8 cellular contexts compared by ENCODE assay signal in genomic region chr6:30344868-30345671, GRCh38. TPM values are rescaled to one million over a fixed set of nuclear protein-coding genes. Genes with fewer than 3 reads are reported as not detected.
DNase-seq lines count a peak whose midpoint lies in the region; ATAC-seq, FAIRE-seq and TF ChIP-seq lines count a peak whose summit lies in the region.

RPP21 (plus strand) TSS chr6:30345156; CDS start chr6:30345172, 16 bp downstream.

- H3K27me3 Mint-ChIP-seq in type B pancreatic cell: no peaks in the 10 kb centered on the region

- 2 to 3% (median 2%) methylated on average over 56 to 64 of the region's 64 CpGs for WGBS in adipose tissue, 3 donors
- 2 to 6% (median 4%) methylated on average over 23 to 64 of the region's 64 CpGs for WGBS in heart left ventricle, 4 donors

- no peaks in the 10 kb centered on the region for H3K9me3 Mint-ChIP-seq in type B pancreatic cell

- peak within 1 kb of the TSS; percentile 35 to 92 (median 80) for H3K4me3 ChIP-seq in heart left ventricle

- FAIRE-seq in GM12891 (lab: Jason Lieb, UNC): peak; percentile 95

- ATAC-seq in HG02798 (IDR thresholded peaks at IDR 0.05; ENCODE audit: poor library complexity, unreplicated experiment) (peak; percentile 95), heart left ventricle (peak; percentile 97 to 99 (median 99))

- H3K36me3 ChIP-seq in heart left ventricle: peaks cover 0 to 50% (median 37%) of the 10 kb centered on the region in 9 donors

- no peaks in the 10 kb centered on the region for H3K27me3 ChIP-seq in heart left ventricle

- intact Hi-C loops in heart left ventricle (cut with DNase I) (loop anchor here in 1 of 10 donors (2.0 kb wide), 1 partner anchor 18 kb away; the partner anchor contains the start of gene TRIM39), posterior vena cava (cut with DNase I) (no loop called here)

- TF ChIP-seq CTCF in heart left ventricle (IDR thresholded peaks at IDR 0.05) (no peak), type B pancreatic cell (conservative IDR thresholded peaks at IDR 0.05) (no peak)

- peak; percentile 95 for DNase-seq in GM12891 (ENCODE audit: insufficient read length, low spot score)
- peak; percentile 85 for DNase-seq in NCI-H1436 (lab: John Stamatoyannopoulos, UW)
- peak; percentile 74 to 86 (median 81) for DNase-seq in T-helper 1 cell
- DNase-seq in heart left ventricle: peak; percentile 87 to 92 (median 90)
- DNase-seq in posterior vena cava (ENCODE audit: low spot score): peak; percentile 95
- DNase-seq in type B pancreatic cell (ENCODE audit: extremely low spot score, unreplicated experiment): peak; percentile 91

- peaks cover 0 to 16% (median 8%) of the 10 kb centered on the region in 12 donors for H3K4me1 ChIP-seq in heart left ventricle

- H3K36me3 Mint-ChIP-seq in type B pancreatic cell: peaks cover 10% of the 10 kb centered on the region

- H3K27ac ChIP-seq in adipose tissue (ENCODE audit: low read depth, low read length) (no peak within 1 kb of the TSS), heart left ventricle (peak within 1 kb of the TSS; percentile 53 to 91 (median 81))

- TF ChIP-seq POLR2A in GM12891 (IDR thresholded peaks at IDR 0.05; ENCODE audit: low read depth, low read length) (peak; percentile 95), heart left ventricle (IDR thresholded peaks at IDR 0.05) (peak in 1 of 2 donors; percentile 82)

- peaks cover 7% of the 10 kb centered on the region for H3K4me1 Mint-ChIP-seq in type B pancreatic cell (ENCODE audit: unreplicated experiment)

- H3K4me3 Mint-ChIP-seq in type B pancreatic cell: peak within 1 kb of the TSS; percentile 91

- H3K27ac Mint-ChIP-seq in type B pancreatic cell: peak within 1 kb of the TSS; percentile 82

- H3K9me3 ChIP-seq in heart left ventricle: no peaks in the 10 kb centered on the region

TF ChIP-seq in GM12891, 5 proteins besides CTCF, POLR2A, EP300 and RAD21:
- TF ChIP-seq PAX5 (IDR thresholded peaks at IDR 0.05; ENCODE audit: insufficient read depth, low read length, severe bottlenecking) (peak; percentile 39), POU2F2 (IDR thresholded peaks at IDR 0.05; ENCODE audit: low read depth, low read length) (peak; percentile 74), SPI1 (IDR thresholded peaks at IDR 0.05; ENCODE audit: low read depth, low read length) (no peak), TAF1 (IDR thresholded peaks at IDR 0.05; ENCODE audit: low read depth, low read length) (peak; percentile 90), POLR2AphosphoS5 (IDR thresholded peaks at IDR 0.05; ENCODE audit: low read depth, low read length) (peak; percentile 81; the same call in 1 of the 2 replicates)

RNA-seq across cellular contexts. Expression of gene RPP21, which starts in this region (rescaled TPM):
- 46.8 TPM for polyA plus RNA-seq in GM12891 (2012; ENCODE audit: low read depth, missing spikeins)
- polyA plus RNA-seq in adipose tissue (10 to 100 TPM; 64.3 to 86.6 (median 72.7) TPM), heart left ventricle (10 to 100 TPM; 84.1 to 88.9 TPM)
- total RNA-seq in heart left ventricle (10 to 100 TPM; 17.3 to 64.4 (median 24.7) TPM), posterior vena cava (10 to 100 TPM; 27.9 to 30.0 TPM), type B pancreatic cell (ENCODE audit: low replicate concordance) (41.2 and 49.6 TPM in 2 replicates)
